10 cellular contexts compared by ENCODE assay signal in genomic region chr6:125867483-125867935, GRCh38.
DNase-seq lines count a peak whose midpoint lies in the region; ATAC-seq and TF ChIP-seq lines count a peak whose summit lies in the region.
"Had no signal": no experiment of that assay in that cellular context is flagged by ENCODE, and none has a peak within 500 bp of the region (broad histone marks: within the 10 kb centered on the region; RNA-seq: fewer than 3 reads in every experiment).

No MANE protein-coding gene starts in this region.

- ATAC-seq in GM18520 (IDR thresholded peaks at IDR 0.05; ENCODE audit: unreplicated experiment): no peak

- no peak for TF ChIP-seq CTCF in AG09309 (IDR thresholded peaks at IDR 0.05; ENCODE audit: control insufficient read depth, insufficient read depth, low read depth, low read length, missing control alignments)

- intact Hi-C loops in posterior vena cava (cut with DNase I): no loop called here

- DNase-seq in AG09309 (ENCODE audit: low read depth): peak; percentile 83
- peak; percentile 56 for DNase-seq in LHCN-M2 (ENCODE audit: low read depth)
- peak; percentile 92 for DNase-seq in SW480 (ENCODE audit: low spot score)
- peak; percentile 71 for DNase-seq in iPS-NIHi7 (ENCODE audit: extremely low spot score)
- no peak for DNase-seq in posterior vena cava (ENCODE audit: low spot score)
- no peak for DNase-seq in D341Med (ENCODE audit: low spot score)
- no peak for DNase-seq in activated gamma-delta T cell (lab: John Stamatoyannopoulos, UW)
- DNase-seq: amniotic stem cell, DND-41 had no signal

- no peak overlapping the region for H3K4me3 ChIP-seq in AG09309 (ENCODE audit: control insufficient read depth, low read depth, low read length)

Comparison
In these comparisons a context has a peak if more than half of its experiments do, and no peak if none do; other contexts are left out.
1. DNase-seq: peak in AG09309 (single experiment), LHCN-M2 (single experiment), SW480 (single experiment) and iPS-NIHi7 (single experiment); none in posterior vena cava (single experiment), D341Med (single experiment) and activated gamma-delta T cell (single experiment).